In genomic region chr5:157253547-157253946, GRCh38 we compare ENCODE assay signal across 8 cellular contexts. TPM values are rescaled to one million over a fixed set of nuclear protein-coding genes. Genes with fewer than 3 reads are reported as not detected.
DNase-seq lines count a peak whose midpoint lies in the region; ATAC-seq and TF ChIP-seq lines count a peak whose summit lies in the region.

No MANE protein-coding gene starts in this region.

- peak; percentile 76 for TF ChIP-seq CTCF in RWPE1 (conservative IDR thresholded peaks at IDR 0.05; ENCODE audit: low read depth)

- H3K9me3 ChIP-seq in aorta (ENCODE audit: control insufficient read depth, low read length), result no peaks in the 10 kb centered on the region

- intact Hi-C loops in aorta (cut with DNase I), result loop anchor here (2.0 to 5.0 kb wide), 3 partner anchors 59 to 106 kb away; no protein-coding TSS in a partner anchor

- DNase-seq in SIG-M5 treated with dmso at 0.1 percent for 504 hours (lab: John Stamatoyannopoulos, UW; ENCODE audit: unreplicated experiment) (peak; percentile 70), SIG-M5 (lab: John Stamatoyannopoulos, UW) (no peak), RWPE1 (ENCODE audit: low spot score) (peak; percentile 88), ecto neural progenitor cell (ENCODE audit: low spot score) (peak; percentile 62), medulla oblongata (ENCODE audit: extremely low spot score) (peak; percentile 79), aorta (no peak)

- POLR2A ChIA-PET in RWPE1 (lab: Yijun Ruan, JAX; ENCODE audit: low non-redundant PET), result no interaction called here

- H3K27me3 ChIP-seq in aorta (ENCODE audit: control insufficient read depth in 1 of 2, insufficient read depth in 2 of 2, low read length in 1 of 2), result no peaks in the 10 kb centered on the region

- ATAC-seq in GM21381 (IDR thresholded peaks at IDR 0.05; ENCODE audit: unreplicated experiment), result peak; percentile 54
- ATAC-seq in HG03565 (IDR thresholded peaks at IDR 0.05; ENCODE audit: unreplicated experiment), result peak; percentile 20
- peak; percentile 89 for ATAC-seq in aorta (ENCODE audit: low FRiP score)

- no peaks in the 10 kb centered on the region for H3K4me1 ChIP-seq in aorta (ENCODE audit: control insufficient read depth in 1 of 2, insufficient read depth in 2 of 2, low read length in 2 of 2)

- H3K27ac ChIP-seq in RWPE1, result no peak overlapping the region
- H3K27ac ChIP-seq in aorta (ENCODE audit: low read depth in 1 of 2, low read length in 2 of 2), result no peak overlapping the region

- 5 to 6% methylated on average over 2 of the region's 2 CpGs for whole genome bisulfite sequencing in aorta, 2 donors

- CTCF ChIA-PET in RWPE1 (lab: Yijun Ruan, JAX), result interaction anchor here (0.5 to 2.1 kb wide), 20 partner anchors 9 to 1067 kb away, joined by 3 to 16 read pairs (median 4); no protein-coding TSS in a partner anchor

- H3K4me3 ChIP-seq in aorta (ENCODE audit: low read length in 2 of 2), result no peak overlapping the region

- no peaks in the 10 kb centered on the region for H3K36me3 ChIP-seq in aorta (ENCODE audit: control insufficient read depth in 1 of 2, insufficient read depth in 2 of 2, low read length in 1 of 2)

RNA-seq across cellular contexts. Expression of gene CYFIP2, which starts 12.4 kb away (rescaled TPM):
- 100 to 1,000 TPM in 1 of 2 donors, 10 to 100 TPM in 1; 42.0 to 144 TPM for total RNA-seq in aorta
- 100 to 1,000 TPM in 1 of 2 donors, 10 to 100 TPM in 1; 84.9 to 141 TPM for polyA plus RNA-seq in aorta

Comparison
In these comparisons a context has a peak if more than half of its experiments do, and no peak if none do; other contexts are left out.
1. DNase-seq: peak in SIG-M5 treated with dmso at 0.1 percent for 504 hours (single experiment), RWPE1 (single experiment), ecto neural progenitor cell (single experiment) and medulla oblongata (single experiment); none in SIG-M5 (single experiment) and aorta (0 of 2).
2. ATAC-seq: peak in every context shown above with its lines; median percentile 89 in aorta; 54 in GM21381; 20 in HG03565.